ENCODE assay signal across 17 cellular contexts in the genomic region with DNA sequence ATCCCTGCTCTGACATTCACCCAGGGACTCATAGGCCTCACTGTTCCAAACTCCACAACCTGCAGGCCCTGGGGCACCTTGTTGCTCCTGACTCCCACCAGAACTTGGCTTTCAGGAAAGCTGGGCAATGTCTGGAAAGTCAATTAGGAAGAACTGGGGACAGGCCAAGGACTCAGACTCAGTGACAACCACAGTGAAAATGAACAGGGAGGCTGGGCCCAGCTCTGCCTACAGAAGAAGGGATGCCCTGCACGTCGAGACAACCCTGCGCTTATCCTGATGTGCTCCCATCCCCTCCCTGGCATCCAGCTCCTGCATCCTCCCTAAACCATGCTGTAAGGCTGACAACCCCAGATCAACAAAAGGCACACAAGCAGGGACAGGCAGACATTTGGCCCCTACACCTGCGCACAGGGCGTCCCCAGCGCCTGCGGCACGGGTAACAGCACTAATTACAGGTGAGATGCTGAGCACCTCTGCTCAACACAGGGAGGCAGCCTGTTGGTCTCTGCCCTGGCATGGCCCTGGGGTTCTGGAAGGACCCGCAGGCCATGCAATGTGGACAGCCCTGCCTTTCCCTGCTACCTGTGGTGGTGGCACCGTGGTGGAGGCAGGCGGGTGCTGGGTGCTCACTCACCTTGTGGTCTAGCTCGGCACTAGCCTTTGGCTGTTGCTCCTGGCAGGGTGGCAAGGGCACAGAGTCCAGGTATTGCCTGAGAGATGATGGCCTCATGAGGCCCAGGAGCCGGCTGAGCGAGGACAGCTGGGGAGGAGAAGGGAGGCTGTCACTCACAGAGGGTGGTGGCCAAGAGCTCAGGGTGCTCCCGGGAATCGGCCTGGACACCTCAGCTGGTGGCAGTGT. TPM values are rescaled to one million over a fixed set of nuclear protein-coding genes. Genes with fewer than 3 reads are reported as not detected.
A peak's percentile ranks its signal among the peaks of the same experiment; 100 is the strongest.
DNase-seq lines count a peak whose midpoint lies in the region; ATAC-seq and TF ChIP-seq lines count a peak whose summit lies in the region.
"Had no signal": no experiment of that assay in that cellular context is flagged by ENCODE, and none has a peak within 500 bp of the region (broad histone marks: within the 10 kb centered on the region; RNA-seq: fewer than 3 reads in every experiment).

No MANE protein-coding gene starts in this region.

- in situ Hi-C loops in brain microvascular endothelial cell (cut with HindIII; ENCODE audit: low pct_ligation_motif_present, low sequenced_read_pairs): no loop called here

- DNase-seq in Karpas-422 (no peak), psoas muscle (peak in 1 of 2 donors; percentile 66), brain microvascular endothelial cell (no peak), anterior cingulate cortex (lab: John Stamatoyannopoulos, UW) (no peak), NCI-H82 treated with DMSO at 0.1 percent for 48 hours (lab: John Stamatoyannopoulos, UW; ENCODE audit: unreplicated experiment) (no peak), Kasumi-1 (lab: John Stamatoyannopoulos, UW) (no peak)
- DNase-seq: CD8-positive, alpha-beta T cell; DND-41; endodermal cell; GOT3; left ventricle myocardium inferior; NCI-H524; occipital lobe; retina had no signal

- no peak overlapping the region for H3K9ac ChIP-seq in BLaER1
- no peak overlapping the region for H3K9ac ChIP-seq in Karpas-422 (ENCODE audit: low read length)

- H3K79me2 ChIP-seq in Karpas-422 (ENCODE audit: low read length): no peaks in the 10 kb centered on the region

- no peaks in the 10 kb centered on the region for H3K9me3 ChIP-seq in BLaER1
- no peaks in the 10 kb centered on the region for H3K9me3 ChIP-seq in Karpas-422 (ENCODE audit: low read length)
- no peaks in the 10 kb centered on the region for H3K9me3 ChIP-seq in psoas muscle
- H3K9me3 ChIP-seq: left ventricle myocardium inferior had no signal

- no peaks in the 10 kb centered on the region for H3K36me3 ChIP-seq in BLaER1
- no peaks in the 10 kb centered on the region for H3K36me3 ChIP-seq in Karpas-422 (ENCODE audit: insufficient read depth, low read length)
- H3K36me3 ChIP-seq in psoas muscle (ENCODE audit: insufficient read depth in 1 of 2, low read depth in 1 of 2): no peaks in the 10 kb centered on the region
- H3K36me3 ChIP-seq in brain microvascular endothelial cell (replicated peaks): no peaks in the 10 kb centered on the region
- H3K36me3 ChIP-seq: left ventricle myocardium inferior had no signal

- no peaks in the 10 kb centered on the region for H3K9me2 ChIP-seq in Karpas-422 (replicated peaks; ENCODE audit: insufficient read depth, low read length)

- peak; percentile 43 to 71 (median 58) for ATAC-seq in psoas muscle
- ATAC-seq: CD8-positive, alpha-beta T cell had no signal

- no peak overlapping the region for H2AFZ ChIP-seq in Karpas-422 (ENCODE audit: low read length)

- H4K20me1 ChIP-seq in BLaER1 (no peaks in the 10 kb centered on the region), Karpas-422 (ENCODE audit: insufficient read depth, low read depth, low read length) (no peaks in the 10 kb centered on the region)

- no peak overlapping the region for H3K27ac ChIP-seq in BLaER1
- H3K27ac ChIP-seq in Karpas-422 (ENCODE audit: low read length): no peak overlapping the region
- H3K27ac ChIP-seq in layer of hippocampus (ENCODE audit: low read depth, low read length): peak overlapping the region; percentile 62
- no peak overlapping the region for H3K27ac ChIP-seq in psoas muscle
- no peak overlapping the region for H3K27ac ChIP-seq in brain microvascular endothelial cell
- H3K27ac ChIP-seq: left ventricle myocardium inferior, RWPE1 had no signal

- peaks cover 71% of the 10 kb centered on the region for H3K4me1 ChIP-seq in BLaER1
- peaks cover 12% of the 10 kb centered on the region for H3K4me1 ChIP-seq in Karpas-422 (ENCODE audit: low read length)
- peaks cover 47% of the 10 kb centered on the region for H3K4me1 ChIP-seq in psoas muscle

- H3K4me3 ChIP-seq in BLaER1 (no peak overlapping the region), Karpas-422 (ENCODE audit: low read length) (no peak overlapping the region), psoas muscle (no peak overlapping the region), brain microvascular endothelial cell (ENCODE audit: low read depth, low read length) (no peak overlapping the region)
- H3K4me3 ChIP-seq: left ventricle myocardium inferior had no signal

- WGBS in psoas muscle, 3 donors: 62 to 71% (median 67%) methylated on average over 16 of the region's 16 CpGs

- intact Hi-C loops in psoas muscle (cut with DNase I): no loop called here

- H3K4me2 ChIP-seq in BLaER1 (peak overlapping the region; percentile 59), Karpas-422 (ENCODE audit: low read depth, low read length, poor library complexity, severe bottlenecking) (peak overlapping the region; percentile 27)

- TF ChIP-seq CTCF in psoas muscle (IDR thresholded peaks at IDR 0.05) (no peak), brain microvascular endothelial cell (IDR thresholded peaks at IDR 0.05; ENCODE audit: low read depth, low read length, missing control alignments) (no peak)

- H3K27me3 ChIP-seq in BLaER1: no peaks in the 10 kb centered on the region
- no peaks in the 10 kb centered on the region for H3K27me3 ChIP-seq in Karpas-422 (ENCODE audit: low read length)
- no peaks in the 10 kb centered on the region for H3K27me3 ChIP-seq in layer of hippocampus (ENCODE audit: control insufficient read depth, insufficient read depth, low read length)
- H3K27me3 ChIP-seq in psoas muscle (ENCODE audit: insufficient read depth in 3 of 3, low read length in 2 of 3): no peaks in the 10 kb centered on the region
- H3K27me3 ChIP-seq in brain microvascular endothelial cell (replicated peaks): no peaks in the 10 kb centered on the region

RNA-seq across cellular contexts. Expression of gene SEMA4C, which starts 23.6 kb away (rescaled TPM):
- total RNA-seq in Karpas-422 (2014; rRNA removed; shearing (Covaris generic); ENCODE audit: low replicate concordance): 2.5 and 6.3 TPM in 2 replicates
- total RNA-seq in psoas muscle: 10 to 100 TPM in 3 of 4 donors, 1 to 10 TPM in 1; 9.5 to 10.8 (median 10.2) TPM
- polyA plus RNA-seq in psoas muscle: 1 to 10 TPM; 4.1 to 8.3 (median 6.0) TPM

RNA-seq across cellular contexts. Expression of gene ANKRD39, which starts 35.7 kb away (rescaled TPM):
- 11.1 and 12.5 TPM in 2 replicates for total RNA-seq in Karpas-422 (2014; rRNA removed; shearing (Covaris generic); ENCODE audit: low replicate concordance)
- total RNA-seq in psoas muscle: 100 to 1,000 TPM in 1 of 4 donors, 10 to 100 TPM in 3; 53.3 to 101 (median 78.7) TPM
- polyA plus RNA-seq in psoas muscle: 10 to 100 TPM; 19.2 to 34.0 (median 26.2) TPM

RNA-seq across cellular contexts. Expression of gene ANKRD23, which starts 49.7 kb away (rescaled TPM):
- 1.6 and 9.8 TPM in 2 replicates for total RNA-seq in Karpas-422 (2014; rRNA removed; shearing (Covaris generic); ENCODE audit: low replicate concordance)
- total RNA-seq in psoas muscle: 1,000 to 10,000 TPM in 2 of 4 donors, 100 to 1,000 TPM in 2; 788 to 1,374 (median 978) TPM
- 100 to 1,000 TPM; 256 to 608 (median 529) TPM for polyA plus RNA-seq in psoas muscle

Comparison
In these comparisons a context has a peak if more than half of its experiments do, and no peak if none do; other contexts are left out.
1. RNA of gene ANKRD23, which starts 49.7 kb away (total RNA-seq): 788 to 1,374 TPM in psoas muscle; 1.6 to 9.8 TPM in Karpas-422; every median in the first group is over 10 times any median in the second.